16 cellular contexts compared by ENCODE assay signal in the genomic region with DNA sequence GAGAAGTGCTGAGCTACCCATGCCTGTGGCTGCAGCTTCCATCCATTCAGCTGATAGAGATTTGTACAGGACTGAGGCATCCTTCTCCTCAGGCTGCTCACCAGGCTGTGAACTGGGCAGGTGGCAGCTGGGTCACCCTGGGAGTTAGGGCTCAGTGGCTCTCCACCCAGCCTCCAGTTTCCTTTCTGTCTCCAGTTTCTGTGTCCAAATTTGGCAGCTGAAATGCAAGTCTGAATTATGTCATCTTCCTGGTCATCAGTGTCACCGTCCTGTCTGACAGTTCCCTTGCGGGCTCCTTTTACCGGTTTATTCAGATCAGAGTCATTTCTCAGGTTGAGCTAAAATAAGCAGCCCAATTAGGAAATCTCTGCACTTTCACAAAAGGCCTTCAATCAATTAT.
DNase-seq lines count a peak whose midpoint lies in the region; ATAC-seq and TF ChIP-seq lines count a peak whose summit lies in the region.
"Had no signal": no experiment of that assay in that cellular context is flagged by ENCODE, and none has a peak within 500 bp of the region (broad histone marks: within the 10 kb centered on the region; RNA-seq: fewer than 3 reads in every experiment).

No MANE protein-coding gene starts in this region.

- no peak for TF ChIP-seq CTCF in chondrocyte (IDR thresholded peaks at IDR 0.05)

- H3K27ac Mint-ChIP-seq in chondrocyte (ENCODE audit: unreplicated experiment), result peak overlapping the region; percentile 81
- H3K27ac Mint-ChIP-seq: activated CD8-positive, alpha-beta T cell treated with anti-CD3 and anti-CD28 coated beads, Interleukin-2, amount 10 ng/mL, durations not matched to agents 7 days and 5 days; activated naive CD4-positive, alpha-beta T cell treated with anti-CD3 and anti-CD28 coated beads, Interleukin-2, amount 50 U/mL, for 72 hours; CD8-positive, alpha-beta T cell; mesothelial cell of epicardium had no signal

- peak; percentile 73 for ATAC-seq in GM18868 (IDR thresholded peaks at IDR 0.05; ENCODE audit: unreplicated experiment)
- ATAC-seq in GM21423 (IDR thresholded peaks at IDR 0.05; ENCODE audit: unreplicated experiment), result peak; percentile 69
- peak; percentile 78 for ATAC-seq in HG03045 (IDR thresholded peaks at IDR 0.05; ENCODE audit: unreplicated experiment)
- ATAC-seq: activated CD8-positive, alpha-beta T cell treated with anti-CD3 and anti-CD28 coated beads, Interleukin-2, amount 10 ng/mL, durations not matched to agents 7 days and 5 days; activated naive CD4-positive, alpha-beta T cell treated with anti-CD3 and anti-CD28 coated beads, Interleukin-2, amount 50 U/mL, for 72 hours; CD8-positive, alpha-beta T cell; Panc1; stimulated activated naive CD8-positive, alpha-beta T cell treated with anti-CD3 and anti-CD28 coated beads, Interleukin-15, Interleukin-2, amounts not matched to agents 100 U/mL and 50 U/mL, for 24 hours had no signal

- peaks cover 9% of the 10 kb centered on the region for H3K9me3 Mint-ChIP-seq in chondrocyte (ENCODE audit: low read depth)
- H3K9me3 Mint-ChIP-seq: CD8-positive, alpha-beta T cell had no signal

- DNase-seq in chondrocyte (ENCODE audit: low spot score) (no peak), NCI-H69 (lab: John Stamatoyannopoulos, UW) (no peak), NCI-H2171 treated with DMSO at 0.1 percent for 48 hours (lab: John Stamatoyannopoulos, UW) (no peak), cerebellar nuclear complex (lab: John Stamatoyannopoulos, UW) (no peak), EL (no peak)
- DNase-seq: activated CD8-positive, alpha-beta T cell treated with anti-CD3 and anti-CD28 coated beads, Interleukin-2, amount 10 ng/mL, durations not matched to agents 7 days and 5 days; CD8-positive, alpha-beta T cell; NCI-H2171; stimulated activated CD4-positive, alpha-beta T cell treated with anti-CD3 and anti-CD28 coated beads, Interleukin-1b, Interleukin-23, amount 100 ng/mL, for 48 hours; stimulated activated naive CD8-positive, alpha-beta T cell treated with anti-CD3 and anti-CD28 coated beads, Interleukin-15, Interleukin-2, amounts not matched to agents 100 U/mL and 50 U/mL, for 24 hours had no signal

- no peaks in the 10 kb centered on the region for H3K36me3 Mint-ChIP-seq in chondrocyte (ENCODE audit: low read depth)
- H3K36me3 Mint-ChIP-seq: activated naive CD4-positive, alpha-beta T cell treated with anti-CD3 and anti-CD28 coated beads, Interleukin-2, amount 50 U/mL, for 72 hours; CD8-positive, alpha-beta T cell; mesothelial cell of epicardium had no signal

- peaks cover 59% of the 10 kb centered on the region for H3K4me1 Mint-ChIP-seq in chondrocyte (ENCODE audit: low read depth)

- no peak overlapping the region for H3K4me3 Mint-ChIP-seq in chondrocyte (ENCODE audit: unreplicated experiment)
- H3K4me3 Mint-ChIP-seq: activated CD8-positive, alpha-beta T cell treated with anti-CD3 and anti-CD28 coated beads, Interleukin-2, amount 10 ng/mL, durations not matched to agents 7 days and 5 days; CD8-positive, alpha-beta T cell; mesothelial cell of epicardium had no signal

- H3K27me3 Mint-ChIP-seq in chondrocyte (ENCODE audit: low read depth), result no peaks in the 10 kb centered on the region
